ENCODE assay signal across 24 cellular contexts in genomic region chr2:137644689-137645088, GRCh38.
A peak's percentile ranks its signal among the peaks of the same experiment; 100 is the strongest.
DNase-seq lines count a peak whose midpoint lies in the region; ATAC-seq, FAIRE-seq and TF ChIP-seq lines count a peak whose summit lies in the region.
"Had no signal": no experiment of that assay in that cellular context is flagged by ENCODE, and none has a peak within 500 bp of the region (broad histone marks: within the 10 kb centered on the region; RNA-seq: fewer than 3 reads in every experiment).

No MANE protein-coding gene starts in this region.

- H3K27me3 ChIP-seq in right atrium auricular region (no peaks in the 10 kb centered on the region), bronchial epithelial cell (ENCODE audit: control insufficient read depth, insufficient read depth, low read length) (no peaks in the 10 kb centered on the region)
- H3K27me3 ChIP-seq: BLaER1 had no signal

- H3K4me3 ChIP-seq in right atrium auricular region: no peak overlapping the region
- no peak overlapping the region for H3K4me3 ChIP-seq in bronchial epithelial cell (ENCODE audit: low read depth, low read length)
- H3K4me3 ChIP-seq: BLaER1, SJSA1 had no signal

- ATAC-seq in Right ventricle myocardium superior (ENCODE audit: poor library complexity) (peak; percentile 91), HG02798 (IDR thresholded peaks at IDR 0.05; ENCODE audit: poor library complexity, unreplicated experiment) (no peak), GM21381 (IDR thresholded peaks at IDR 0.05; ENCODE audit: unreplicated experiment) (no peak)

- H3K4me1 ChIP-seq in right atrium auricular region: peaks cover 0 to 4% of the 10 kb centered on the region in 2 donors
- H3K4me1 ChIP-seq: BLaER1, SJSA1 had no signal

- TF ChIP-seq CTCF in right atrium auricular region (IDR thresholded peaks at IDR 0.05): no peak
- no peak for TF ChIP-seq CTCF in bronchial epithelial cell (IDR thresholded peaks at IDR 0.05; ENCODE audit: insufficient read depth, low read length, severe bottlenecking)

- no peak for FAIRE-seq in bronchial epithelial cell (lab: Jason Lieb, UNC)
- FAIRE-seq: A204.1, G401.6, H1, RCC 7860 had no signal

- H3K9me3 ChIP-seq in right atrium auricular region: no peaks in the 10 kb centered on the region
- H3K9me3 ChIP-seq: SJSA1 had no signal

- DNase-seq in Right ventricle myocardium superior (no peak), right atrium auricular region (ENCODE audit: low spot score) (no peak), bronchial epithelial cell (ENCODE audit: low read depth) (peak; percentile 31), middle frontal gyrus (ENCODE audit: extremely low spot score, low spot score) (peak; percentile 67)
- DNase-seq in stimulated activated CD4-positive, alpha-beta T cell treated with anti-CD3 and anti-CD28 coated beads, Interleukin-2, amount 100 ng/mL, for 48 hours: no peak
- DNase-seq: CD4-positive, CD25-positive, alpha-beta regulatory T cell; DMS53; HCEC 1CT; NCI-H1092; NCI-H1417 treated with DMSO at 0.1 percent for 48 hours; NCI-H187 treated with DMSO at 0.1 percent for 48 hours; NCI-H2107; NCI-H524 treated with DMSO at 0.1 percent for 48 hours; NCI-H774 had no signal

- H3K36me3 ChIP-seq in right atrium auricular region (no peaks in the 10 kb centered on the region), bronchial epithelial cell (ENCODE audit: control insufficient read depth, insufficient read depth, low read length) (no peaks in the 10 kb centered on the region)
- H3K36me3 ChIP-seq: BLaER1, SJSA1 had no signal

- intact Hi-C loops in Right ventricle myocardium superior (cut with DNase I): no loop called here

- no peak overlapping the region for H3K27ac ChIP-seq in right atrium auricular region
- H3K27ac ChIP-seq: BLaER1, HL-60, KMS-11, SJSA1 had no signal

Comparison
In these comparisons a context has a peak if more than half of its experiments do, and no peak if none do; other contexts are left out.
1. DNase-seq: peak in bronchial epithelial cell (single experiment) and middle frontal gyrus (single experiment); none in Right ventricle myocardium superior (single experiment), right atrium auricular region (single experiment) and stimulated activated CD4-positive, alpha-beta T cell treated with anti-CD3 and anti-CD28 coated beads, Interleukin-2, amount 100 ng/mL, for 48 hours (0 of 2).